Comparison of ENCODE assay signal across 8 cellular contexts in genomic region chr12:68686262-68686594, GRCh38. TPM values are rescaled to one million over a fixed set of nuclear protein-coding genes. Genes with fewer than 3 reads are reported as not detected.
DNase-seq lines count a peak whose midpoint lies in the region; ATAC-seq, FAIRE-seq and TF ChIP-seq lines count a peak whose summit lies in the region.

No MANE protein-coding gene starts in this region.

- no peak for TF ChIP-seq POLR2A in GM12878 (IDR thresholded peaks at IDR 0.05; ENCODE audit: low read depth, low read length)

- no peak overlapping the region for H2BK15ac ChIP-seq in mesendoderm (replicated peaks; ENCODE audit: low read depth)

- peak overlapping the region; percentile 37 for H3K4ac ChIP-seq in mesendoderm (ENCODE audit: low read depth, low read length)

- no peaks in the 10 kb centered on the region for H3K9me3 Mint-ChIP-seq in stimulated activated naive CD8-positive, alpha-beta T cell treated with anti-CD3 and anti-CD28 coated beads, Interleukin-15, Interleukin-2, amounts not matched to agents 100 ng/mL and 50 ng/mL, for 24 hours

- no peak overlapping the region for H4K8ac ChIP-seq in mesendoderm (ENCODE audit: low read depth, low read length)

- H3K27me3 ChIP-seq in GM12878 (replicated peaks in 1 of 2; ENCODE audit: control insufficient read depth in 2 of 2, insufficient read depth in 2 of 2, low read length in 1 of 2) = no peaks in the 10 kb centered on the region
- no peaks in the 10 kb centered on the region for H3K27me3 ChIP-seq in mesendoderm (ENCODE audit: insufficient read depth, low read length, poor library complexity)

- H3K4me3 ChIP-seq in GM12878 (peak overlapping the region; percentile 91), mesendoderm (ENCODE audit: low read length) (peak overlapping the region; percentile 39)

- peak overlapping the region; percentile 95 for H3K27ac Mint-ChIP-seq in stimulated activated naive CD8-positive, alpha-beta T cell treated with anti-CD3 and anti-CD28 coated beads, Interleukin-15, Interleukin-2, amounts not matched to agents 100 ng/mL and 50 ng/mL, for 24 hours

- no peak overlapping the region for H3K18ac ChIP-seq in mesendoderm (ENCODE audit: low read length)

- no peak for TF ChIP-seq RAD21 in GM12878 (IDR thresholded peaks at IDR 0.05; ENCODE audit: insufficient read depth, low read depth, low read length)

- peaks cover 47% of the 10 kb centered on the region for H3K4me1 Mint-ChIP-seq in stimulated activated naive CD8-positive, alpha-beta T cell treated with anti-CD3 and anti-CD28 coated beads, Interleukin-15, Interleukin-2, amounts not matched to agents 100 ng/mL and 50 ng/mL, for 24 hours (ENCODE audit: low read depth)

- in situ Hi-C loops in GM12878 (cut with MboI) = no loop called here

- no peak for DNase-seq in stimulated activated naive CD8-positive, alpha-beta T cell treated with anti-CD3 and anti-CD28 coated beads, Interleukin-15, Interleukin-2, amounts not matched to agents 100 U/mL and 50 U/mL, for 24 hours
- no peak for DNase-seq in GM12878 (ENCODE audit: low read depth, low spot score)
- DNase-seq in mesendoderm = no peak
- no peak for DNase-seq in DMS53 treated with DMSO at 0.1 percent for 48 hours (lab: John Stamatoyannopoulos, UW; ENCODE audit: unreplicated experiment)
- no peak for DNase-seq in NCI-H82 treated with DMSO at 0.1 percent for 48 hours (lab: John Stamatoyannopoulos, UW; ENCODE audit: unreplicated experiment)
- no peak for DNase-seq in GM19239 (ENCODE audit: insufficient read length, low spot score)

- RAD21 ChIA-PET in GM12878 (lab: Charles Lee; ENCODE audit: unreplicated experiment) = interaction anchor here (0.6 to 1.4 kb wide), 2 partner anchors 322 to 327 kb away, joined by 3 to 5 read pairs; no protein-coding TSS in a partner anchor

- FAIRE-seq in GM12878 (lab: Jason Lieb, UNC) (no peak), GM19239 (lab: Jason Lieb, UNC) (no peak)

- H3K9me3 ChIP-seq in GM12878 (replicated peaks; ENCODE audit: control insufficient read depth, insufficient read depth, low read length) = no peaks in the 10 kb centered on the region

- H4K5ac ChIP-seq in mesendoderm (ENCODE audit: low read length) = no peak overlapping the region

- H3K27ac ChIP-seq in GM12878 (ENCODE audit: control insufficient read depth, insufficient read depth) (peak overlapping the region; percentile 83), mesendoderm (ENCODE audit: low read depth, low read length) (peak overlapping the region; percentile 4)

- peak overlapping the region; percentile 75 for H3K56ac ChIP-seq in mesendoderm (ENCODE audit: low read length)

- no peaks in the 10 kb centered on the region for H4K20me1 ChIP-seq in GM12878 (ENCODE audit: control insufficient read depth, insufficient read depth)

- TSS peak; percentile 90 for BruUV-seq in GM12878 (replicated peaks; lab: Mats Ljungman, UMichigan)

- H3K27me3 Mint-ChIP-seq in stimulated activated naive CD8-positive, alpha-beta T cell treated with anti-CD3 and anti-CD28 coated beads, Interleukin-15, Interleukin-2, amounts not matched to agents 100 ng/mL and 50 ng/mL, for 24 hours = no peaks in the 10 kb centered on the region

- no peak overlapping the region for H2BK5ac ChIP-seq in mesendoderm (ENCODE audit: low read length)

- no peak for ATAC-seq in stimulated activated naive CD8-positive, alpha-beta T cell treated with anti-CD3 and anti-CD28 coated beads, Interleukin-15, Interleukin-2, amounts not matched to agents 100 U/mL and 50 U/mL, for 24 hours
- ATAC-seq in GM12878 (no peak; the same call in 2 of the 3 replicates), HG03175 (IDR thresholded peaks at IDR 0.05; ENCODE audit: unreplicated experiment) (no peak)

- H2BK120ac ChIP-seq in mesendoderm (ENCODE audit: low read depth, low read length) = no peak overlapping the region

- no peak for TF ChIP-seq CTCF in GM12878 (IDR thresholded peaks at IDR 0.05 in 2 of 3, conservative IDR thresholded peaks at IDR 0.05 in 1 of 3; ENCODE audit: control insufficient read depth in 2 of 3, extremely low read depth in 1 of 3, insufficient read depth in 1 of 3, low read depth in 3 of 3, low read length in 3 of 3)

- 18% methylated on average over 3 of the region's 3 CpGs for WGBS in GM12878 (ENCODE audit: insufficient coverage, insufficient replicate concordance, low lambda C conversion rate, missing lambda C conversion rate)
- no CpG with 5 or more reads among the region's 3 CpGs for WGBS in mesendoderm (ENCODE audit: extremely low coverage, insufficient coverage, low lambda C conversion rate)

- SMC1A ChIA-PET in GM12878 (lab: Charles Lee; ENCODE audit: uncharacterized antibody, unreplicated experiment) = interaction anchor here (0.6 to 3.1 kb wide), 8 partner anchors 52 to 369 kb away, joined by 3 to 20 read pairs (median 3); no protein-coding TSS in a partner anchor

- intact Hi-C loops in GM12878 (cut with micrococcal nuclease; ENCODE audit: unreplicated experiment) = loop anchor here (2.0 to 5.0 kb wide), 3 partner anchors 121 to 353 kb away; partner anchors contain the start of genes MDM1 and MDM2

- H3K79me2 ChIP-seq in GM12878 (ENCODE audit: control insufficient read depth, insufficient read depth, low read length) = peaks cover 35% of the 10 kb centered on the region
- H3K79me2 ChIP-seq in mesendoderm (ENCODE audit: control insufficient read depth, insufficient read depth, low read length) = peaks cover 18% of the 10 kb centered on the region

- peak overlapping the region; percentile 91 for H3K9ac ChIP-seq in GM12878 (ENCODE audit: control insufficient read depth, insufficient read depth, low read length)
- H3K9ac ChIP-seq in mesendoderm (ENCODE audit: low read length) = peak overlapping the region; percentile 66

- H3K79me1 ChIP-seq in mesendoderm (ENCODE audit: low read length) = peaks cover 2% of the 10 kb centered on the region

- H2AFZ ChIP-seq in GM12878 (ENCODE audit: control insufficient read depth, low read depth, low read length) = peak overlapping the region; percentile 91

- POLR2A ChIA-PET in GM12878 (lab: Charles Lee) = interaction anchor here (0.5 to 0.6 kb wide), 2 partner anchors 50 to 132 kb away, joined by 3 read pairs; no protein-coding TSS in a partner anchor

- no peak overlapping the region for H2AK5ac ChIP-seq in mesendoderm (ENCODE audit: low read length)

- H3K4me2 ChIP-seq in GM12878 (ENCODE audit: control insufficient read depth, insufficient read depth) (peak overlapping the region; percentile 92), mesendoderm (ENCODE audit: low read length) (peak overlapping the region; percentile 59)

- peaks cover 0 to 2% of the 10 kb centered on the region in 2 experiments; a peak in 1 of 4 replicates for H3K36me3 ChIP-seq in GM12878 (ENCODE audit: control insufficient read depth in 2 of 2, insufficient read depth in 2 of 2, low read length in 1 of 2)
- H3K36me3 ChIP-seq in mesendoderm (ENCODE audit: control insufficient read depth, insufficient read depth, low read length) = no peaks in the 10 kb centered on the region

- H3K23ac ChIP-seq in mesendoderm (ENCODE audit: low read length) = no peak overlapping the region

- TF ChIP-seq EP300 in GM12878 (IDR thresholded peaks at IDR 0.05; ENCODE audit: borderline replicate concordance in 1 of 2, control insufficient read depth in 1 of 2, low read depth in 2 of 2, low read length in 2 of 2) = no peak

- CTCF ChIA-PET in GM12878 (lab: Yijun Ruan, JAX) = interaction anchor here (0.8 to 1.0 kb wide), 2 partner anchors 327 to 353 kb away, joined by 4 read pairs; no protein-coding TSS in a partner anchor

- peaks cover 22% of the 10 kb centered on the region for H3K36me3 Mint-ChIP-seq in stimulated activated naive CD8-positive, alpha-beta T cell treated with anti-CD3 and anti-CD28 coated beads, Interleukin-15, Interleukin-2, amounts not matched to agents 100 ng/mL and 50 ng/mL, for 24 hours (ENCODE audit: low read depth)

- H3K4me3 Mint-ChIP-seq in stimulated activated naive CD8-positive, alpha-beta T cell treated with anti-CD3 and anti-CD28 coated beads, Interleukin-15, Interleukin-2, amounts not matched to agents 100 ng/mL and 50 ng/mL, for 24 hours = peak overlapping the region; percentile 95

- peaks cover 9% of the 10 kb centered on the region for H3K4me1 ChIP-seq in GM12878 (ENCODE audit: control insufficient read depth, insufficient read depth, low read length)
- no peaks in the 10 kb centered on the region for H3K4me1 ChIP-seq in mesendoderm (ENCODE audit: control insufficient read depth, low read depth, low read length)

RNA-seq across cellular contexts. Expression of gene NUP107, which starts 0.6 kb away (rescaled TPM):
- total RNA-seq in GM12878 (2013; cell fraction: nucleolus; rRNA removed) = 244 and 271 TPM in 2 replicates
- total RNA-seq in GM12878 (2014; rRNA removed) = 73.5 and 92.4 TPM in 2 replicates
- 99.5 and 101 TPM in 2 replicates for total RNA-seq in GM12878 (2014; rRNA removed; fragmentation: Illumina TruSeq; extraction: Trizol)
- 73.1 and 73.4 TPM in 2 replicates for total RNA-seq in GM12878 (2021)
- 42.7 TPM for polyA plus RNA-seq in GM12878 (2011; ENCODE audit: low read depth)
- 109 and 186 TPM in 2 replicates for polyA plus RNA-seq in GM12878 (2011; rRNA removed)
- 49.6 and 70.3 TPM in 2 replicates for polyA plus RNA-seq in GM12878 (2011; cell fraction: cytosol; rRNA removed)
- polyA plus RNA-seq in GM12878 (2011; cell fraction: nucleus; rRNA removed) = 79.8 and 123 TPM in 2 replicates
- 37.0 and 41.6 TPM in 2 replicates for polyA plus RNA-seq in GM12878 (2012)
- polyA plus RNA-seq in GM12878 (2014; fragmentation: Illumina TruSeq; extraction: Trizol) = 111 and 147 TPM in 2 replicates
- polyA plus RNA-seq in GM12878 (2014; fragmentation: Nextera tagmentation; extraction: Ambion mirVana) = 10 to 100 TPM; 79.4 to 85.2 TPM
- 71.9 and 78.6 TPM in 2 replicates for polyA plus RNA-seq in GM12878 (2014; rRNA removed)
- 100 to 1,000 TPM; 120 to 132 TPM for polyA plus RNA-seq in GM12878 (2016; fragmentation: Nextera tagmentation; extraction: Ambion mirVana)
- polyA minus RNA-seq in GM12878 (2011; rRNA and poly(A)+ RNA removed) = 57.7 and 77.1 TPM in 2 replicates
- polyA minus RNA-seq in GM12878 (2011; cell fraction: cytosol; rRNA and poly(A)+ RNA removed) = 43.7 and 51.8 TPM in 2 replicates
- 28.8 and 52.0 TPM in 2 replicates for polyA minus RNA-seq in GM12878 (2011; cell fraction: nucleus; rRNA and poly(A)+ RNA removed)
- 117 TPM for polyA plus RNA-seq in mesendoderm (2013, experiment 1 of 2)
- 113 TPM for polyA plus RNA-seq in mesendoderm (2013, experiment 2 of 2)

RNA-seq across cellular contexts. Expression of gene SLC35E3, which starts 59.7 kb away (rescaled TPM):
- 23.3 and 27.4 TPM in 2 replicates for total RNA-seq in GM12878 (2013; cell fraction: nucleolus; rRNA removed)
- total RNA-seq in GM12878 (2014; rRNA removed) = 4.0 and 5.8 TPM in 2 replicates
- 3.8 and 6.1 TPM in 2 replicates for total RNA-seq in GM12878 (2014; rRNA removed; fragmentation: Illumina TruSeq; extraction: Trizol)
- 10.6 and 10.8 TPM in 2 replicates for total RNA-seq in GM12878 (2021)
- 2.5 TPM for polyA plus RNA-seq in GM12878 (2011; ENCODE audit: low read depth)
- polyA plus RNA-seq in GM12878 (2011; rRNA removed) = 9.2 and 12.9 TPM in 2 replicates
- polyA plus RNA-seq in GM12878 (2011; cell fraction: cytosol; rRNA removed) = 4.4 and 7.5 TPM in 2 replicates
- 4.7 and 6.5 TPM in 2 replicates for polyA plus RNA-seq in GM12878 (2011; cell fraction: nucleus; rRNA removed)
- 7.4 and 9.6 TPM in 2 replicates for polyA plus RNA-seq in GM12878 (2012)
- 5.6 and 7.0 TPM in 2 replicates for polyA plus RNA-seq in GM12878 (2014; fragmentation: Illumina TruSeq; extraction: Trizol)
- polyA plus RNA-seq in GM12878 (2014; fragmentation: Nextera tagmentation; extraction: Ambion mirVana) = 1 to 10 TPM; 3.6 to 6.0 TPM
- polyA plus RNA-seq in GM12878 (2014; rRNA removed) = 2.4 and 4.3 TPM in 2 replicates
- 10 to 100 TPM; 17.6 to 19.8 TPM for polyA plus RNA-seq in GM12878 (2016; fragmentation: Nextera tagmentation; extraction: Ambion mirVana)
- 3.4 and 5.0 TPM in 2 replicates for polyA minus RNA-seq in GM12878 (2011; rRNA and poly(A)+ RNA removed)
- 1.1 and 1.6 TPM in 2 replicates for polyA minus RNA-seq in GM12878 (2011; cell fraction: cytosol; rRNA and poly(A)+ RNA removed)
- polyA minus RNA-seq in GM12878 (2011; cell fraction: nucleus; rRNA and poly(A)+ RNA removed) = 2.7 and 3.3 TPM in 2 replicates
- polyA plus RNA-seq in mesendoderm (2013, experiment 1 of 2) = 6.5 TPM
- 7.2 TPM for polyA plus RNA-seq in mesendoderm (2013, experiment 2 of 2)
